Comparison of ENCODE assay signal across 16 cellular contexts in the genomic region with DNA sequence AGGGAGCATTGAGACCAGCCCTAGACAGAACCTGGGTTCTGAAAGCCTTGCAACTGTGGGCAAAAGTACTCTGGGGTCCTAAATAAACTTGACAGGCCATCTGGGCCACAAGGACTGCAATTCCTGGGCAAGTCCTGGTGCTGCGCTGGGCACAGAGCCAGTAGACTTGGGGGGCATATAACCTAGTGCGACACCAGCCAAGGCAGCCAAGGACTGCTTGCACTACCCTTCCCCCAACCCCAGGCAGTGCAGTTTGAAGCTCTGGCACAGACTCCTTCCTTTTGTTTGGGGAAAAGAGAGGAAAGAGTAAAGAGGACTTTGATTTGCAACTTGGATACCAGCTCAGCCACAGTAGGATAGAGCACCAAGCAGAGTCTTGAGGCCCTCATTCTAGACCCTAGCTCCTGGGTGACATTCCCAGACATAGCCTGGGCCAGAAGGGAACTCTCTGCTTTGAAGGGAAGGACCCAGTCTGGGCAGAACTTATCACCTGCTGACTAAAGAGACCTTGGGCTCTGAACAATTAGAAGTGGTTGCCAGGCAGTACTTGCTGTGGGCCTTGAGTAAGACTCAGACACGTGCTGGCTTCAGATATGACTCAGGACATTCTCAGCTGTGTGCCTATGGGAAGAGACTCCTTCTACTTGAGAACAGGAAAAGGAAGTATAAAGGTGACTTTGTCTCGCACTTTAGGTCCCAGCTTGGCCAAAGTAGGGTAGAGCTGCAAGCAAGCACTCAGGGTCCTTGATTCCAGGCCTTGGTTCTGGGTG.
A peak's percentile ranks its signal among the peaks of the same experiment; 100 is the strongest.
DNase-seq lines count a peak whose midpoint lies in the region; ATAC-seq and TF ChIP-seq lines count a peak whose summit lies in the region.
"Had no signal": no experiment of that assay in that cellular context is flagged by ENCODE, and none has a peak within 500 bp of the region (broad histone marks: within the 10 kb centered on the region; RNA-seq: fewer than 3 reads in every experiment).

No MANE protein-coding gene starts in this region.

- DNase-seq in iris pigment epithelial cell (ENCODE audit: low read depth) = peak; percentile 40
- DNase-seq in NCI-H82 treated with DMSO at 0.1 percent for 48 hours (lab: John Stamatoyannopoulos, UW; ENCODE audit: unreplicated experiment) = no peak
- DNase-seq in SIG-M5 treated with dmso at 0.1 percent for 504 hours (lab: John Stamatoyannopoulos, UW; ENCODE audit: unreplicated experiment) = no peak
- DNase-seq in hepatocyte (ENCODE audit: low spot score) = no peak
- no peak for DNase-seq in T-helper 17 cell
- DNase-seq: activated CD4-positive, alpha-beta T cell treated with anti-CD3 and anti-CD28 coated beads for 4 hours; CD4-positive, CD25-positive, alpha-beta regulatory T cell; NCI-H187; nephron progenitor cell; T-cell had no signal

- no peaks in the 10 kb centered on the region for H3K4me1 ChIP-seq in hepatocyte (ENCODE audit: insufficient read depth)
- H3K4me1 ChIP-seq: suprapubic skin had no signal

- no peak overlapping the region for H2AFZ ChIP-seq in hepatocyte

- no peak overlapping the region for H3K4me3 ChIP-seq in hepatocyte
- H3K4me3 ChIP-seq: suprapubic skin had no signal

- no peaks in the 10 kb centered on the region for H3K9me2 ChIP-seq in hepatocyte (replicated peaks; ENCODE audit: insufficient read depth)

- H3K36me3 ChIP-seq in hepatocyte (replicated peaks; ENCODE audit: insufficient read depth, low read depth) = no peaks in the 10 kb centered on the region
- H3K36me3 ChIP-seq: suprapubic skin had no signal

- peak; percentile 70 for ATAC-seq in GM18858 (IDR thresholded peaks at IDR 0.05; ENCODE audit: unreplicated experiment)
- ATAC-seq in HG02571 (IDR thresholded peaks at IDR 0.05; ENCODE audit: unreplicated experiment) = peak; percentile 71
- peak; percentile 47 for ATAC-seq in HG03565 (IDR thresholded peaks at IDR 0.05; ENCODE audit: unreplicated experiment)
- ATAC-seq in T-helper 17 cell = no peak
- ATAC-seq: activated T-helper 17 cell treated with anti-CD3 and anti-CD28 coated beads, Interleukin-2, amount 50 U/mL, for 72 hours; left lobe of liver; T-cell had no signal

- H3K4me2 ChIP-seq in hepatocyte = no peak overlapping the region

- H3K27me3 ChIP-seq in hepatocyte = no peaks in the 10 kb centered on the region
- H3K27me3 ChIP-seq: suprapubic skin had no signal

- H3K79me2 ChIP-seq in hepatocyte = no peaks in the 10 kb centered on the region

- no peak overlapping the region for H3K4me3 Mint-ChIP-seq in T-helper 17 cell
- H3K4me3 Mint-ChIP-seq: activated T-helper 17 cell treated with anti-CD3 and anti-CD28 coated beads, Interleukin-2, amount 50 U/mL, for 72 hours; CD4-positive, CD25-positive, alpha-beta regulatory T cell; nephron progenitor cell; T-cell had no signal

- H3K27ac Mint-ChIP-seq in T-helper 17 cell = no peak overlapping the region
- H3K27ac Mint-ChIP-seq: activated T-helper 17 cell treated with anti-CD3 and anti-CD28 coated beads, Interleukin-2, amount 50 U/mL, for 72 hours; CD4-positive, CD25-positive, alpha-beta regulatory T cell; nephron progenitor cell; T-cell had no signal

- H4K20me1 ChIP-seq in hepatocyte (ENCODE audit: insufficient read depth, poor library complexity, severe bottlenecking) = no peaks in the 10 kb centered on the region

- H3K9me3 ChIP-seq in hepatocyte (ENCODE audit: low read depth) (no peaks in the 10 kb centered on the region), T-helper 17 cell (ENCODE audit: control insufficient read depth, low read length, poor library complexity, severe bottlenecking) (no peaks in the 10 kb centered on the region)
- H3K9me3 ChIP-seq: suprapubic skin had no signal

- H3K4me1 Mint-ChIP-seq in T-helper 17 cell = no peaks in the 10 kb centered on the region
- H3K4me1 Mint-ChIP-seq: activated T-helper 17 cell treated with anti-CD3 and anti-CD28 coated beads, Interleukin-2, amount 50 U/mL, for 72 hours; CD4-positive, CD25-positive, alpha-beta regulatory T cell; nephron progenitor cell; T-cell had no signal

- no peak for TF ChIP-seq CTCF in hepatocyte (IDR thresholded peaks at IDR 0.05; ENCODE audit: poor library complexity)

- H3K27ac ChIP-seq in hepatocyte = no peak overlapping the region
- H3K27ac ChIP-seq: suprapubic skin had no signal

- no peaks in the 10 kb centered on the region for H3K36me3 Mint-ChIP-seq in T-helper 17 cell (ENCODE audit: low read depth)
- H3K36me3 Mint-ChIP-seq: CD4-positive, CD25-positive, alpha-beta regulatory T cell; T-cell had no signal

- no peaks in the 10 kb centered on the region for H3K27me3 Mint-ChIP-seq in T-helper 17 cell
- H3K27me3 Mint-ChIP-seq: activated T-helper 17 cell treated with anti-CD3 and anti-CD28 coated beads, Interleukin-2, amount 50 U/mL, for 72 hours; CD4-positive, CD25-positive, alpha-beta regulatory T cell had no signal

- 77% methylated on average over 4 of the region's 4 CpGs for WGBS in hepatocyte (ENCODE audit: low lambda C conversion rate, missing lambda C conversion rate)
